In the genomic region with DNA sequence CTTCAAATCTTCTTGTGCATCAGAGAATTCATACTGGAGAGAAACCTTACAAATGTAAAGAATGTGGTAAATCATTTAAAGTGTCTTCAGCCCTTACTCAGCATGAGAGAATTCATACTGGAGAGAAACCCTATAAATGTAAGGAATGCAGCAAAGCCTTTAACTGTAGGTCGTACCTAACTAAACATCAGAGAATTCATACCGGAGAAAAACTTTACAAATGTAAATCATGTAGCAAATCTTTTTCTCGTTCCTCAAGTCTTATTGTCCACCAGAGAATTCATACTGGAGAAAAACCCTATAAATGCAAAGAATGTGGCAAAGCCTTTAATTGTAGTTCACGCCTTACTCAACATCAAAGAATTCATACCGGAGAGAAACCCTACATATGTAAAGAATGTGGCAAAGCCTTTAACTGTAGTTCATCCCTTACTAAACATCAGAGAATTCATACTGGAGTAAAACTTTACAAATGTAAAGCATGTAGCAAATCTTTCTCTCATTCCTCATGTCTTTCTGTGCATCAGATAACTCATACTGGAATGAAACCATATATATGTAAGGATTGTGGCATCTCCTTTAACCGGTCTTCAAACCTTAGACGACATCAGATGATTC, we compare ENCODE assay signal across 15 cellular contexts.
A peak's percentile ranks its signal among the peaks of the same experiment; 100 is the strongest.
DNase-seq lines count a peak whose midpoint lies in the region; ATAC-seq, FAIRE-seq and TF ChIP-seq lines count a peak whose summit lies in the region.
"Had no signal": no experiment of that assay in that cellular context is flagged by ENCODE, and none has a peak within 500 bp of the region (broad histone marks: within the 10 kb centered on the region; RNA-seq: fewer than 3 reads in every experiment).

No MANE protein-coding gene starts in this region.

- no peaks in the 10 kb centered on the region for H3K9me1 ChIP-seq in K562 (ENCODE audit: control insufficient read depth, insufficient read depth, low read length)

- DNase-seq in HCT116 (ENCODE audit: low read depth, low spot score) = no peak
- DNase-seq in K562 (ENCODE audit: extremely low read depth in 1 of 4, low spot score in 3 of 4) = no peak
- DNase-seq in NCI-H1048 (lab: John Stamatoyannopoulos, UW) = no peak
- no peak for DNase-seq in suprapubic skin (ENCODE audit: low spot score in 2 of 2)
- no peak for DNase-seq in foreskin fibroblast
- DNase-seq: BE2C, DMS 273 treated with DMSO at 0.1 percent for 48 hours, EL, H7, NCI-H1694, NCI-H2171, NCI-H774 had no signal

- H3K9me2 ChIP-seq in HCT116 (ENCODE audit: insufficient read depth) = no peaks in the 10 kb centered on the region

- no peaks in the 10 kb centered on the region for H3K4me1 ChIP-seq in HCT116 (ENCODE audit: control insufficient read depth in 1 of 2, insufficient read depth in 2 of 2, low read length in 2 of 2)
- no peaks in the 10 kb centered on the region for H3K4me1 ChIP-seq in K562 (replicated peaks in 1 of 2; ENCODE audit: control insufficient read depth in 2 of 2, insufficient read depth in 2 of 2, low read length in 2 of 2)
- no peaks in the 10 kb centered on the region for H3K4me1 ChIP-seq in liver (ENCODE audit: control insufficient read depth in 4 of 4, insufficient read depth in 4 of 4, low read length in 3 of 4)
- no peaks in the 10 kb centered on the region for H3K4me1 ChIP-seq in subcutaneous abdominal adipose tissue (ENCODE audit: control insufficient read depth in 5 of 5, insufficient read depth in 5 of 5, low read length in 5 of 5)
- H3K4me1 ChIP-seq in suprapubic skin = no peaks in the 10 kb centered on the region
- H3K4me1 ChIP-seq: BE2C had no signal

- no peak overlapping the region for H3K4me2 ChIP-seq in HCT116 (ENCODE audit: low read length)
- no peak overlapping the region for H3K4me2 ChIP-seq in K562 (ENCODE audit: insufficient read depth, low read length)

- H3K4me3 ChIP-seq in HCT116 (replicated peaks in 1 of 2; ENCODE audit: low read depth in 1 of 2, low read length in 2 of 2) (no peak overlapping the region), K562 (no peak overlapping the region), liver (ENCODE audit: low read depth in 1 of 3, low read length in 3 of 3) (peak overlapping the region in 2 of 3 donors; percentile 19 to 72), subcutaneous abdominal adipose tissue (ENCODE audit: low read depth in 1 of 5, low read length in 5 of 5) (peak overlapping the region; percentile 12 to 57 (median 36)), suprapubic skin (no peak overlapping the region), foreskin fibroblast (ENCODE audit: low read depth in 1 of 2, low read length in 2 of 2) (no peak overlapping the region)
- H3K4me3 ChIP-seq: SK-N-MC had no signal

- TF ChIP-seq EP300 in K562 (IDR thresholded peaks at IDR 0.05; ENCODE audit: low read length) (no peak), suprapubic skin (IDR thresholded peaks at IDR 0.05) (no peak)

- peaks cover 5% of the 10 kb centered on the region; the same call in 1 of the 2 replicates for H3K79me2 ChIP-seq in HCT116 (ENCODE audit: insufficient read depth, low read length)
- no peaks in the 10 kb centered on the region for H3K79me2 ChIP-seq in K562 (ENCODE audit: control insufficient read depth, insufficient read depth, low read length)

- peaks cover 28 to 52% of the 10 kb centered on the region in 2 experiments; a peak in 3 of 4 replicates for H3K9me3 ChIP-seq in HCT116 (ENCODE audit: control insufficient read depth in 1 of 2, insufficient read depth in 1 of 2, low read depth in 1 of 2, low read length in 2 of 2)
- peaks cover 5% of the 10 kb centered on the region for H3K9me3 ChIP-seq in K562 (replicated peaks; ENCODE audit: control insufficient read depth, insufficient read depth, low read depth, low read length)
- H3K9me3 ChIP-seq in liver (ENCODE audit: control insufficient read depth in 4 of 4, low read length in 3 of 4) = peaks cover 21 to 90% (median 53%) of the 10 kb centered on the region in 4 donors
- H3K9me3 ChIP-seq in subcutaneous abdominal adipose tissue (ENCODE audit: control insufficient read depth in 5 of 5, low read length in 5 of 5) = peaks cover 75 to 93% (median 87%) of the 10 kb centered on the region in 5 donors
- peaks cover 80% of the 10 kb centered on the region for H3K9me3 ChIP-seq in suprapubic skin

- BruUV-seq in HCT116 (replicated peaks; lab: Mats Ljungman, UMichigan) = no TSS peak
- no TSS peak for BruUV-seq in K562 (replicated peaks; lab: Mats Ljungman, UMichigan)

- 63% methylated on average over 7 of the region's 7 CpGs for WGBS in K562 (ENCODE audit: insufficient coverage, low coverage, missing lambda C conversion rate)
- WGBS in liver = 97% methylated on average over 7 of the region's 7 CpGs
- 96% methylated on average over 7 of the region's 7 CpGs for WGBS in suprapubic skin

- no peak overlapping the region for H3K27ac ChIP-seq in HCT116 (ENCODE audit: low read depth, low read length)
- no peak overlapping the region for H3K27ac ChIP-seq in K562 (ENCODE audit: extremely low read depth, low read depth, low read length)
- H3K27ac ChIP-seq in liver (ENCODE audit: low read depth in 1 of 2, low read length in 2 of 2) = no peak overlapping the region
- no peak overlapping the region for H3K27ac ChIP-seq in subcutaneous abdominal adipose tissue (ENCODE audit: low read depth, low read length)
- H3K27ac ChIP-seq in suprapubic skin = no peak overlapping the region
- H3K27ac ChIP-seq: SK-N-MC had no signal

- intact Hi-C loops in HCT116 (cut with micrococcal nuclease) = no loop called here
- intact Hi-C loops in K562 (cut with micrococcal nuclease) = no loop called here

- ATAC-seq in HCT116 (no peak), K562 (no peak)

- POLR2A ChIA-PET in HCT116 (lab: Charles Lee) (no interaction called here), K562 (lab: Yijun Ruan, JAX) (no interaction called here)

- TF ChIP-seq RAD21 in HCT116 (IDR thresholded peaks at IDR 0.05; ENCODE audit: low read depth) (no peak), K562 (CRISPR knock-in tag; conservative IDR thresholded peaks at IDR 0.05 in 1 of 2, IDR thresholded peaks at IDR 0.05 in 1 of 2) (no peak), liver (IDR thresholded peaks at IDR 0.05) (no peak)

- no peak overlapping the region for H3K9ac ChIP-seq in HCT116 (ENCODE audit: low read length)
- H3K9ac ChIP-seq in K562 (ENCODE audit: insufficient read depth in 1 of 2, low read depth in 2 of 2, low read length in 2 of 2) = no peak overlapping the region
- no peak overlapping the region for H3K9ac ChIP-seq in liver (ENCODE audit: low read depth in 1 of 2, low read length in 2 of 2)
- no peak overlapping the region for H3K9ac ChIP-seq in subcutaneous abdominal adipose tissue (ENCODE audit: low read length in 5 of 5)

- RAD21 ChIA-PET in HCT116 (lab: Charles Lee; ENCODE audit: low non-redundant PET in 1 of 2, low total read pairs in 2 of 2, uncharacterized antibody in 2 of 2, unreplicated experiment in 2 of 2) = no interaction called here

- in situ Hi-C loops in K562 (cut with MboI) = no loop called here

- no peaks in the 10 kb centered on the region for H4K20me1 ChIP-seq in HCT116 (ENCODE audit: insufficient read depth)
- no peaks in the 10 kb centered on the region for H4K20me1 ChIP-seq in K562 (replicated peaks; ENCODE audit: control insufficient read depth, insufficient read depth, low read length)

- no peak for TF ChIP-seq POLR2A in HCT116 (IDR thresholded peaks at IDR 0.05; ENCODE audit: borderline replicate concordance, extremely low read depth, insufficient read depth, insufficient read length)
- no peak for TF ChIP-seq POLR2A in K562 (conservative IDR thresholded peaks at IDR 0.05)
- TF ChIP-seq POLR2A in suprapubic skin (IDR thresholded peaks at IDR 0.05) = no peak

- peaks cover 0 to 10% of the 10 kb centered on the region in 2 experiments; a peak in 2 of 4 replicates for H3K36me3 ChIP-seq in HCT116 (ENCODE audit: control insufficient read depth in 1 of 2, insufficient read depth in 2 of 2, low read length in 2 of 2)
- H3K36me3 ChIP-seq in K562 (ENCODE audit: control insufficient read depth, insufficient read depth, low read length) = peaks cover 4% of the 10 kb centered on the region; the same call in 1 of the 3 replicates
- peaks cover 7 to 49% (median 30%) of the 10 kb centered on the region in 4 donors for H3K36me3 ChIP-seq in liver (ENCODE audit: control insufficient read depth in 4 of 4, insufficient read depth in 3 of 4, low read depth in 1 of 4, low read length in 3 of 4)
- H3K36me3 ChIP-seq in subcutaneous abdominal adipose tissue (ENCODE audit: control insufficient read depth in 5 of 5, insufficient read depth in 5 of 5, low read length in 5 of 5) = peaks cover 23 to 48% (median 30%) of the 10 kb centered on the region in 5 donors
- H3K36me3 ChIP-seq in suprapubic skin = peaks cover 59% of the 10 kb centered on the region

- TF ChIP-seq CTCF in HCT116 (IDR thresholded peaks at IDR 0.05 in 2 of 3, conservative IDR thresholded peaks at IDR 0.05 in 1 of 3; ENCODE audit: borderline replicate concordance in 1 of 3, insufficient read depth in 1 of 3, low read depth in 2 of 3, low read length in 2 of 3) (no peak), K562 (IDR thresholded peaks at IDR 0.05 in 2 of 3, conservative IDR thresholded peaks at IDR 0.05 in 1 of 3; ENCODE audit: insufficient read depth in 2 of 3, low read depth in 1 of 3, low read length in 3 of 3) (no peak), liver (IDR thresholded peaks at IDR 0.05; ENCODE audit: low read depth, low read length, missing input control) (no peak), suprapubic skin (IDR thresholded peaks at IDR 0.05) (no peak), foreskin fibroblast (IDR thresholded peaks at IDR 0.05; ENCODE audit: low read depth, low read length) (no peak)

- FAIRE-seq in K562 (lab: Jason Lieb, UNC) = no peak

- H2AFZ ChIP-seq in HCT116 (ENCODE audit: low read depth, low read length, poor library complexity, severe bottlenecking) (no peak overlapping the region), K562 (ENCODE audit: low read depth, low read length) (no peak overlapping the region)

- H3K27me3 ChIP-seq in HCT116 (ENCODE audit: insufficient read depth, low read length) = no peaks in the 10 kb centered on the region
- no peaks in the 10 kb centered on the region for H3K27me3 ChIP-seq in K562 (ENCODE audit: control insufficient read depth in 2 of 2, insufficient read depth in 2 of 2, low read length in 2 of 2)
- no peaks in the 10 kb centered on the region for H3K27me3 ChIP-seq in liver (ENCODE audit: control insufficient read depth in 4 of 4, insufficient read depth in 4 of 4, low read length in 3 of 4)
- no peaks in the 10 kb centered on the region for H3K27me3 ChIP-seq in subcutaneous abdominal adipose tissue (ENCODE audit: control insufficient read depth in 5 of 5, insufficient read depth in 4 of 5, low read length in 5 of 5)
- no peaks in the 10 kb centered on the region for H3K27me3 ChIP-seq in suprapubic skin
- H3K27me3 ChIP-seq: BE2C had no signal

- CTCF ChIA-PET in HCT116 (lab: Charles Lee) (no interaction called here), K562 (lab: Yijun Ruan, JAX; ENCODE audit: low intra/inter-chr PET ratio) (no interaction called here)

TF ChIP-seq in HCT116, 20 proteins besides CTCF, POLR2A, EP300 and RAD21 (continues in another document):
- TF ChIP-seq ZNF274 (IDR thresholded peaks at IDR 0.05; ENCODE audit: low read depth, low read length) = peak; percentile 95

TF ChIP-seq in K562, 482 proteins besides CTCF, POLR2A, EP300 and RAD21 (continues in another document):
- TF ChIP-seq TCFL5 (CRISPR knock-in tag; conservative IDR thresholded peaks at IDR 0.05) = no peak

Comparison
In these comparisons a context has a peak if more than half of its experiments do, and no peak if none do; other contexts are left out.
1. H3K4me3 ChIP-seq: peak in liver (2 of 3) and subcutaneous abdominal adipose tissue (5 of 5); none in HCT116 (0 of 2), K562 (single experiment), suprapubic skin (single experiment) and foreskin fibroblast (0 of 2).